ENCODE assay signal across 30 cellular contexts in the genomic region with DNA sequence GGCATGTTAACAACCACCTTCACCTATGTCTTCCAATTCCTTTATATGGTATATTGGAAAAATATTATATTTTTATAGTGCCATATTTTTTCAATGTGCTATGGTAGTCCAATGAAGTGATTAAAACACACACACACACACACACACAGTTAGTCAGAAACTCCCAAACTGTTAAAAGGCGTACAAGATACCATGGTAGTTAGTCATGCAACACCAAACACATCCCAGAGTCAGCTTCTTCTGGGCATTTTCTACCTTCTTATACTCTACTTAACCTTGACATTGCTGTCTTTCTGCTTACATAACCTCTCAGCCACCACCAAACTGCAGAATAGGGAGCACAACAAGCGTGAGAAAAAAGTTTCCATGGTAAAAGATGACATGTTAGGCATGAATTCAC.
DNase-seq lines count a peak whose midpoint lies in the region; FAIRE-seq and TF ChIP-seq lines count a peak whose summit lies in the region.
"Had no signal": no experiment of that assay in that cellular context is flagged by ENCODE, and none has a peak within 500 bp of the region (broad histone marks: within the 10 kb centered on the region; RNA-seq: fewer than 3 reads in every experiment).

No MANE protein-coding gene starts in this region.

- no peak overlapping the region for H3K4ac ChIP-seq in mesenchymal stem cell (ENCODE audit: low read depth in 1 of 2, low read length in 2 of 2)

- no peak overlapping the region for H4K8ac ChIP-seq in mesenchymal stem cell (ENCODE audit: low read length)

- H3K36me3 ChIP-seq in mesenchymal stem cell (ENCODE audit: control insufficient read depth in 1 of 2, insufficient read depth in 2 of 2, low read depth in 1 of 2, low read length in 2 of 2), result no peaks in the 10 kb centered on the region
- H3K36me3 ChIP-seq: BLaER1 had no signal

- H4K91ac ChIP-seq in mesenchymal stem cell (ENCODE audit: low read length), result no peak overlapping the region

- no peak overlapping the region for H2BK120ac ChIP-seq in mesenchymal stem cell (ENCODE audit: low read depth, low read length)

- no peak overlapping the region for H3K4me2 ChIP-seq in mesenchymal stem cell (ENCODE audit: low read length, poor library complexity, severe bottlenecking)
- H3K4me2 ChIP-seq: BLaER1, KMS-11 had no signal

- no peaks in the 10 kb centered on the region for H3K9me3 ChIP-seq in mesenchymal stem cell (ENCODE audit: control insufficient read depth, low read length)
- H3K9me3 ChIP-seq: BLaER1 had no signal

- H2BK5ac ChIP-seq in mesenchymal stem cell (ENCODE audit: low read depth, low read length, poor library complexity, severe bottlenecking), result no peak overlapping the region

- H3K23ac ChIP-seq in mesenchymal stem cell (ENCODE audit: low read length in 2 of 2), result no peak overlapping the region

- DNase-seq in EH (ENCODE audit: low read depth) (peak; percentile 17), LHCN-M2 (ENCODE audit: low read depth) (peak; percentile 13), choroid plexus epithelial cell (ENCODE audit: low read depth) (peak; percentile 9), mesenchymal stem cell (peak; percentile 23), GM13976 (ENCODE audit: low spot score) (no peak), GM12891 (ENCODE audit: insufficient read length, low spot score) (no peak), GM19239 (ENCODE audit: insufficient read length, low spot score) (no peak)
- DNase-seq in activated CD4-positive, alpha-beta T cell treated with anti-CD3 and anti-CD28 coated beads, Interleukin-2, amount 50 U/mL, for 4 hours, result no peak
- DNase-seq: activated CD8-positive, alpha-beta T cell treated with anti-CD3 and anti-CD28 coated beads for 36 hours; amygdala; DMS153; effector CD8-positive, alpha-beta T cell; H7; head of caudate nucleus; natural killer cell; NCI-H1417; NCI-H2029; NCI-H526 treated with DMSO at 0.1 percent for 48 hours; NK-92 treated with Interleukin-12 subunit alpha and Interleukin-12 subunit beta, amount 100 ng/mL, for 24 hours; Right ventricle myocardium superior; stimulated activated naive B cell treated with anti-CD40 and anti-IgM and Interleukin-4, amounts not matched to agents 10 μg/mL and 1 μg/mL and 100 μg/mL, for 72 hours; substantia nigra had no signal

- FAIRE-seq in GM12891 (lab: Jason Lieb, UNC), result no peak
- FAIRE-seq in GM19239 (lab: Jason Lieb, UNC), result no peak
- FAIRE-seq: G401.6, keratinocyte, TTC549 had no signal

- H2AFZ ChIP-seq in mesenchymal stem cell (ENCODE audit: low read depth, low read length), result no peak overlapping the region

- H3K27me3 ChIP-seq in mesenchymal stem cell (ENCODE audit: control insufficient read depth in 1 of 2, insufficient read depth in 1 of 2, low read length in 2 of 2), result no peaks in the 10 kb centered on the region
- H3K27me3 ChIP-seq: BLaER1 had no signal

- no peak for TF ChIP-seq POLR2A in GM12891 (IDR thresholded peaks at IDR 0.05; ENCODE audit: low read depth, low read length)

- H2BK12ac ChIP-seq in mesenchymal stem cell (ENCODE audit: low read length in 2 of 2), result no peak overlapping the region

- 63% methylated on average over 2 of the region's 2 CpGs for WGBS in mesenchymal stem cell

- no peak overlapping the region for H3K9ac ChIP-seq in mesenchymal stem cell (ENCODE audit: low read length)
- H3K9ac ChIP-seq: BLaER1, KMS-11 had no signal

- H2BK15ac ChIP-seq in mesenchymal stem cell (ENCODE audit: low read depth, poor library complexity, severe bottlenecking), result no peak overlapping the region

- no peaks in the 10 kb centered on the region for H3K4me1 ChIP-seq in mesenchymal stem cell (ENCODE audit: control insufficient read depth, insufficient read depth, low read depth, low read length)
- H3K4me1 ChIP-seq: BLaER1 had no signal

- no peak overlapping the region for H3K14ac ChIP-seq in mesenchymal stem cell (ENCODE audit: low read length in 2 of 2)

- H3K4me3 ChIP-seq in choroid plexus epithelial cell (ENCODE audit: low read depth, low read length) (no peak overlapping the region), mesenchymal stem cell (ENCODE audit: insufficient read depth in 1 of 2, low read depth in 1 of 2, low read length in 2 of 2) (no peak overlapping the region)
- H3K4me3 ChIP-seq: BLaER1, coronary artery had no signal

- TF ChIP-seq CTCF in choroid plexus epithelial cell (conservative IDR thresholded peaks at IDR 0.05; ENCODE audit: low read depth, low read length) (no peak), GM13976 (IDR thresholded peaks at IDR 0.05; ENCODE audit: borderline replicate concordance, control extremely low read depth, extremely low read depth, insufficient read depth, missing control alignments) (no peak)

- H3K27ac ChIP-seq in mesenchymal stem cell (ENCODE audit: low read length, poor library complexity, severe bottlenecking), result no peak overlapping the region
- H3K27ac ChIP-seq: BLaER1, coronary artery, epithelial cell of prostate, HL-60, KMS-11 had no signal

- in situ Hi-C loops in GM13976 (cut with MboI; ENCODE audit: low sequenced_read_pairs, unreplicated experiment), result no loop called here

- no peak overlapping the region for H3K18ac ChIP-seq in mesenchymal stem cell (ENCODE audit: low read depth in 1 of 2, low read length in 2 of 2)

- H2AK5ac ChIP-seq in mesenchymal stem cell (ENCODE audit: low read length, severe bottlenecking), result no peak overlapping the region

- H3K79me1 ChIP-seq in mesenchymal stem cell (replicated peaks; ENCODE audit: low read length, poor library complexity, severe bottlenecking), result no peaks in the 10 kb centered on the region

TF ChIP-seq in GM12891, 5 proteins besides CTCF, POLR2A, EP300 and RAD21:
- TF ChIP-seq PAX5 (IDR thresholded peaks at IDR 0.05; ENCODE audit: insufficient read depth, low read length, severe bottlenecking), result no peak
- no peak for TF ChIP-seq POU2F2 (IDR thresholded peaks at IDR 0.05; ENCODE audit: low read depth, low read length)
- TF ChIP-seq POLR2AphosphoS5 (IDR thresholded peaks at IDR 0.05; ENCODE audit: low read depth, low read length), result no peak
- no peak for TF ChIP-seq SPI1 (IDR thresholded peaks at IDR 0.05; ENCODE audit: low read depth, low read length)
- no peak for TF ChIP-seq TAF1 (IDR thresholded peaks at IDR 0.05; ENCODE audit: low read depth, low read length)

Comparison
In these comparisons a context has a peak if more than half of its experiments do, and no peak if none do; other contexts are left out.
1. DNase-seq: peak in EH (single experiment), LHCN-M2 (single experiment), choroid plexus epithelial cell (single experiment) and mesenchymal stem cell (single experiment); none in GM13976 (single experiment), GM12891 (single experiment), GM19239 (single experiment) and activated CD4-positive, alpha-beta T cell treated with anti-CD3 and anti-CD28 coated beads, Interleukin-2, amount 50 U/mL, for 4 hours (0 of 2).